Comparison of ENCODE assay signal across 2 cellular contexts in genomic region chr12:101710289-101710688, GRCh38.
A peak's percentile ranks its signal among the peaks of the same experiment; 100 is the strongest.
TF ChIP-seq lines count a peak whose summit lies in the region.

No MANE protein-coding gene starts in this region.

TF ChIP-seq in WTC11, 78 proteins besides CTCF, POLR2A, EP300 and RAD21:
- TF ChIP-seq, protein P1, sequence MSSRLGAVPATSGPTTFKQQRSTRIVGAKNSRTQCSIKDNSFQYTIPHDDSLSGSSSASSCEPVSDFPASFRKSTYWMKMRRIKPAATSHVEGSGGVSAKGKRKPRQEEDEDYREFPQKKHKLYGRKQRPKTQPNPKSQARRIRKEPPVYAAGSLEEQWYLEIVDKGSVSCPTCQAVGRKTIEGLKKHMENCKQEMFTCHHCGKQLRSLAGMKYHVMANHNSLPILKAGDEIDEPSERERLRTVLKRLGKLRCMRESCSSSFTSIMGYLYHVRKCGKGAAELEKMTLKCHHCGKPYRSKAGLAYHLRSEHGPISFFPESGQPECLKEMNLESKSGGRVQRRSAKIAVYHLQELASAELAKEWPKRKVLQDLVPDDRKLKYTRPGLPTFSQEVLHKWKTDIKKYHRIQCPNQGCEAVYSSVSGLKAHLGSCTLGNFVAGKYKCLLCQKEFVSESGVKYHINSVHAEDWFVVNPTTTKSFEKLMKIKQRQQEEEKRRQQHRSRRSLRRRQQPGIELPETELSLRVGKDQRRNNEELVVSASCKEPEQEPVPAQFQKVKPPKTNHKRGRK (CRISPR knock-in tag; IDR thresholded peaks at IDR 0.05; ENCODE audit: borderline replicate concordance), result no peak
- no peak for TF ChIP-seq HMGA2 (CRISPR knock-in tag; IDR thresholded peaks at IDR 0.05)

TF ChIP-seq in HepG2, 621 proteins besides CTCF, POLR2A, EP300 and RAD21:
- TF ChIP-seq FOXA3 (CRISPR knock-in tag; IDR thresholded peaks at IDR 0.05) (peak; percentile 47), KAT7 (CRISPR knock-in tag; IDR thresholded peaks at IDR 0.05; ENCODE audit: borderline replicate concordance) (0 out of 2 replicates have a peak, but pooled peaks have one; percentile 6), SOX13 (IDR thresholded peaks at IDR 0.05) (no peak), SOX13 (CRISPR knock-in tag; conservative IDR thresholded peaks at IDR 0.05 in 1 of 2, IDR thresholded peaks at IDR 0.05 in 1 of 2) (0 out of 4 replicates have a peak, but pooled peaks of 1 of the 2 experiments have one; percentile 8), SIX4 (CRISPR knock-in tag; IDR thresholded peaks at IDR 0.05) (0 out of 2 replicates have a peak, but pooled peaks have one; percentile 21), GLMP (CRISPR knock-in tag; IDR thresholded peaks at IDR 0.05; ENCODE audit: borderline replicate concordance) (no peak), NBN (conservative IDR thresholded peaks at IDR 0.05) (no peak), ZNF292 (CRISPR knock-in tag; IDR thresholded peaks at IDR 0.05; ENCODE audit: borderline replicate concordance, low read depth) (0 out of 2 replicates have a peak, but pooled peaks have one; percentile 25), SAP130 (CRISPR knock-in tag; IDR thresholded peaks at IDR 0.05; ENCODE audit: low read depth) (peak; percentile 26; the same call in 1 of the 2 replicates), FOXA1 (IDR thresholded peaks at IDR 0.05) (no peak), FOXA1 (CRISPR knock-in tag; IDR thresholded peaks at IDR 0.05) (peak; percentile 44; the same call in 1 of the 2 replicates), ZNF784 (CRISPR knock-in tag; IDR thresholded peaks at IDR 0.05; ENCODE audit: borderline replicate concordance) (no peak)
